In genomic region chr19:55777528-55777927, GRCh38 we compare ENCODE assay signal across 1 cellular context.
TF ChIP-seq lines count a peak whose summit lies in the region.

No MANE protein-coding gene starts in this region.

TF ChIP-seq in GM23338, 12 proteins besides CTCF, POLR2A, EP300 and RAD21 (continued from another document):
- TF ChIP-seq ZNF462 (CRISPR knock-in tag; IDR thresholded peaks at IDR 0.05): no peak
